ENCODE assay signal across 11 cellular contexts in genomic region chr14:35337074-35337556, GRCh38. TPM values are rescaled to one million over a fixed set of nuclear protein-coding genes. Genes with fewer than 3 reads are reported as not detected.
DNase-seq lines count a peak whose midpoint lies in the region; ATAC-seq, FAIRE-seq and TF ChIP-seq lines count a peak whose summit lies in the region.
"Had no signal": no experiment of that assay in that cellular context is flagged by ENCODE, and none has a peak within 500 bp of the region (broad histone marks: within the 10 kb centered on the region; RNA-seq: fewer than 3 reads in every experiment).

No MANE protein-coding gene starts in this region.

- no TSS peak for BruUV-seq in Panc1 (replicated peaks; lab: Mats Ljungman, UMichigan)

- H3K27me3 ChIP-seq in Panc1 (ENCODE audit: control insufficient read depth, insufficient read depth, low read length) (no peaks in the 10 kb centered on the region), H1 (replicated peaks in 1 of 4; ENCODE audit: control insufficient read depth in 3 of 4, extremely low read depth in 1 of 4, insufficient read depth in 3 of 4, low read length in 3 of 4) (no peaks in the 10 kb centered on the region), muscle layer of colon (ENCODE audit: control insufficient read depth in 1 of 2, insufficient read depth in 2 of 2, low read length in 2 of 2) (no peaks in the 10 kb centered on the region), testis (no peaks in the 10 kb centered on the region), MG63 (no peaks in the 10 kb centered on the region)

- H2BK120ac ChIP-seq in H1 (replicated peaks; ENCODE audit: low read depth, low read length), result no peak overlapping the region

- no peak for TF ChIP-seq EP300 in H1 (IDR thresholded peaks at IDR 0.05; ENCODE audit: borderline replicate concordance in 1 of 2, low read depth in 2 of 2, low read length in 2 of 2)

- no peak for FAIRE-seq in H1 (lab: Jason Lieb, UNC)

- no peak overlapping the region for H3K18ac ChIP-seq in H1 (ENCODE audit: extremely low read depth, low read length)

- H2AK5ac ChIP-seq in H1 (ENCODE audit: low read depth, low read length), result no peak overlapping the region

- CTCF ChIA-PET in Panc1 (lab: Charles Lee), result interaction anchor here (0.5 to 0.6 kb wide), 3 partner anchors 8 to 55 kb away, joined by 4 to 7 read pairs (median 4); no protein-coding TSS in a partner anchor
- CTCF ChIA-PET in H1 (lab: Charles Lee; ENCODE audit: partially characterized antibody), result interaction anchor here (0.8 to 1.5 kb wide), 5 partner anchors 9 to 70 kb away, joined by 3 to 8 read pairs (median 3); no protein-coding TSS in a partner anchor

- peak overlapping the region; percentile 36; the same call in 1 of the 2 replicates for H2BK20ac ChIP-seq in H1 (ENCODE audit: low read length)

- peak overlapping the region; percentile 25 for H4K91ac ChIP-seq in H1 (replicated peaks; ENCODE audit: insufficient read length, low read length)

- H4K8ac ChIP-seq in H1 (ENCODE audit: extremely low read depth, insufficient read depth, low read length), result no peak overlapping the region

- TF ChIP-seq POLR2A in H1 (IDR thresholded peaks at IDR 0.05; ENCODE audit: control extremely low read depth in 1 of 2, low read depth in 2 of 2, low read length in 2 of 2) (no peak), testis (IDR thresholded peaks at IDR 0.05) (no peak)

- intact Hi-C loops in Panc1 (cut with micrococcal nuclease; ENCODE audit: unreplicated experiment) (loop anchor here (5.0 kb wide), 1 partner anchor 70 kb away; no protein-coding TSS in a partner anchor), testis (cut with DNase I; ENCODE audit: low total_unique reads) (no loop called here)

- no peak for TF ChIP-seq RAD21 in H1 (IDR thresholded peaks at IDR 0.05 in 1 of 2, conservative IDR thresholded peaks at IDR 0.05 in 1 of 2; ENCODE audit: low read depth in 2 of 2, low read length in 2 of 2)

- H3K36me3 ChIP-seq in Panc1 (ENCODE audit: control insufficient read depth, insufficient read depth, low read length) (no peaks in the 10 kb centered on the region), H1 (ENCODE audit: control insufficient read depth in 2 of 4, insufficient read depth in 4 of 4, low read length in 3 of 4) (no peaks in the 10 kb centered on the region), muscle layer of colon (ENCODE audit: insufficient read depth, low read length) (no peaks in the 10 kb centered on the region), testis (ENCODE audit: low read depth, missing control alignments) (no peaks in the 10 kb centered on the region), MG63 (no peaks in the 10 kb centered on the region)

- H3K79me1 ChIP-seq in H1 (ENCODE audit: low read depth, low read length), result no peaks in the 10 kb centered on the region

- no peak overlapping the region for H4K5ac ChIP-seq in H1 (ENCODE audit: insufficient read length, low read depth, low read length)

- H3K56ac ChIP-seq in H1 (replicated peaks; ENCODE audit: insufficient read length, low read depth, low read length), result no peak overlapping the region

- H4K20me1 ChIP-seq in H1 (replicated peaks in 1 of 2; ENCODE audit: control insufficient read depth in 1 of 2, insufficient read depth in 2 of 2, low read length in 2 of 2), result no peaks in the 10 kb centered on the region

- no peak overlapping the region for H3K23ac ChIP-seq in H1 (ENCODE audit: insufficient read length)

- no peaks in the 10 kb centered on the region for H3K23me2 ChIP-seq in H1 (ENCODE audit: low read depth, low read length)

- H2BK12ac ChIP-seq in H1 (ENCODE audit: low read depth, low read length), result peak overlapping the region; percentile 55; the same call in 1 of the 2 replicates

- H3K4me1 ChIP-seq in Panc1 (ENCODE audit: control insufficient read depth, insufficient read depth, low read length), result peaks cover 73% of the 10 kb centered on the region
- peaks cover 6 to 36% (median 27%) of the 10 kb centered on the region in 4 experiments for H3K4me1 ChIP-seq in H1 (replicated peaks in 1 of 4; ENCODE audit: control insufficient read depth in 3 of 4, insufficient read depth in 4 of 4, low read length in 3 of 4)
- H3K4me1 ChIP-seq in muscle layer of colon (ENCODE audit: insufficient read depth, low read length), result peaks cover 55% of the 10 kb centered on the region
- H3K4me1 ChIP-seq in testis, result peaks cover 86% of the 10 kb centered on the region

- DNase-seq in Panc1 (ENCODE audit: low read depth, low spot score) (no peak), H1 (ENCODE audit: low read depth in 1 of 2, low spot score in 2 of 2) (no peak), testis (no peak), MG63 (no peak), AG20443 (ENCODE audit: low spot score) (no peak)
- DNase-seq in activated CD8-positive, alpha-beta memory T cell treated with anti-CD3 and anti-CD28 coated beads, Interleukin-2, amount 50 U/mL, for 4 hours, result no peak
- DNase-seq: effector memory CD4-positive, alpha-beta T cell; KBM-7; T-helper 9 cell had no signal

- H3K4me3 ChIP-seq in Panc1 (ENCODE audit: low read depth in 2 of 2, low read length in 2 of 2) (peak overlapping the region in 1 of 2 experiments; percentile 20; a peak in 1 of 4 replicates), H1 (ENCODE audit: extremely low read depth in 1 of 4, insufficient read depth in 2 of 4, low read depth in 3 of 4, low read length in 4 of 4) (no peak overlapping the region), muscle layer of colon (ENCODE audit: low read depth in 1 of 2, low read length in 2 of 2) (no peak overlapping the region), testis (no peak overlapping the region), MG63 (no peak overlapping the region)

- H3K4ac ChIP-seq in H1 (replicated peaks; ENCODE audit: insufficient read length, low read depth, low read length), result no peak overlapping the region

- ATAC-seq in Panc1 (no peak), GM18907 (IDR thresholded peaks at IDR 0.05; ENCODE audit: unreplicated experiment) (no peak)

- in situ Hi-C loops in Panc1 (cut with HindIII; ENCODE audit: low pct_unique_long_range_greater_than_20kb, low sequenced_read_pairs), result no loop called here

- WGBS in H1 (ENCODE audit: extremely low coverage in 1 of 2, insufficient coverage in 1 of 2, insufficient read length in 1 of 2, insufficient replicate concordance in 2 of 2, low coverage in 1 of 2, low lambda C conversion rate in 2 of 2, missing lambda C conversion rate in 1 of 2), 2 experiments, result 76% methylated on average over 9 of the region's 9 CpGs; no CpG with 5 or more reads in 1 of the 2 experiments
- 48 to 55% methylated on average over 9 of the region's 9 CpGs for WGBS in testis, 2 donors

- peak overlapping the region; percentile 89; the same call in 1 of the 2 replicates for H2AFZ ChIP-seq in H1 (ENCODE audit: low read length)

- 0 out of 2 replicates have a peak overlapping the region, but pooled peaks have one; percentile 4 for H2BK15ac ChIP-seq in H1 (ENCODE audit: low read length)

- H3K27ac ChIP-seq in Panc1 (ENCODE audit: low read length) (peak overlapping the region; percentile 93), H1 (ENCODE audit: low read depth, low read length) (0 out of 2 replicates have a peak overlapping the region, but pooled peaks have one; percentile 59), muscle layer of colon (ENCODE audit: low read depth, low read length) (peak overlapping the region; percentile 72), testis (peak overlapping the region; percentile 81 to 91)

- TF ChIP-seq CTCF in Panc1 (IDR thresholded peaks at IDR 0.05), result no peak
- TF ChIP-seq CTCF in H1 (IDR thresholded peaks at IDR 0.05; ENCODE audit: control extremely low read depth in 1 of 3, insufficient read depth in 1 of 3, low read depth in 1 of 3, low read length in 3 of 3), result no peak
- no peak for TF ChIP-seq CTCF in testis (IDR thresholded peaks at IDR 0.05)

- H2BK5ac ChIP-seq in H1 (ENCODE audit: low read depth, low read length), result peak overlapping the region; percentile 84; the same call in 1 of the 2 replicates

- H3K9me3 ChIP-seq in Panc1 (ENCODE audit: control insufficient read depth, insufficient read depth, low read depth, low read length) (no peaks in the 10 kb centered on the region), H1 (ENCODE audit: insufficient read depth in 2 of 2, low read depth in 1 of 2, low read length in 1 of 2) (no peaks in the 10 kb centered on the region), muscle layer of colon (ENCODE audit: low read length) (no peaks in the 10 kb centered on the region), testis (no peaks in the 10 kb centered on the region), MG63 (no peaks in the 10 kb centered on the region)

- H3K9ac ChIP-seq in H1 (replicated peaks in 1 of 4; ENCODE audit: extremely low read depth in 1 of 4, low read depth in 3 of 4, low read length in 3 of 4), result no peak overlapping the region
- peak overlapping the region; percentile 44 for H3K9ac ChIP-seq in muscle layer of colon (ENCODE audit: low read length)

- H3K14ac ChIP-seq in H1 (ENCODE audit: insufficient read length), result no peak overlapping the region

- no peaks in the 10 kb centered on the region for H3K79me2 ChIP-seq in H1 (ENCODE audit: control insufficient read depth in 1 of 2, insufficient read depth in 2 of 2, low read length in 2 of 2)

- POLR2A ChIA-PET in Panc1 (lab: Charles Lee) (no interaction called here), H1 (lab: Charles Lee; ENCODE audit: partially characterized antibody) (interaction anchor here (0.7 to 1.8 kb wide), 3 partner anchors 15 to 67 kb away, joined by 3 to 6 read pairs (median 4); partner anchors contain the start of genes NFKBIA and PSMA6)

- H3K4me2 ChIP-seq in H1 (ENCODE audit: insufficient read depth in 1 of 2, low read depth in 2 of 2, low read length in 2 of 2), result peak overlapping the region in 1 of 2 experiments; percentile 25; a peak in 1 of 4 replicates

TF ChIP-seq in H1, 55 proteins besides CTCF, POLR2A, EP300 and RAD21 (continues in another document):
- TF ChIP-seq GABPA (IDR thresholded peaks at IDR 0.05; ENCODE audit: borderline replicate concordance, insufficient read depth, low read length), result no peak
- TF ChIP-seq CBX5 (IDR thresholded peaks at IDR 0.05; ENCODE audit: low read depth, low read length), result no peak

RNA-seq across cellular contexts. Expression of gene PSMA6, which starts 44.9 kb away (rescaled TPM):
- total RNA-seq in Panc1 (2021; ENCODE audit: unreplicated experiment) (197 TPM), testis (100 to 1,000 TPM; 147 to 257 TPM)
- 107 TPM for polyA plus RNA-seq in Panc1 (2012; ENCODE audit: insufficient read length)
- 213 and 238 TPM in 2 replicates for total RNA-seq in H1 (2021; fragmentation: NEBNext Ultra II Directional; extraction: Animal tissue kit (Norgen Biotek cat#: 25700))
- polyA plus RNA-seq in H1 (2011; rRNA removed) (92.9 and 180 TPM in 2 replicates), testis (ENCODE audit: insufficient read depth, low read depth, low replicate concordance) (461 TPM)
- polyA plus RNA-seq in H1 (2011; cell fraction: cytosol; rRNA removed), result 183 TPM
- 59.5 TPM for polyA plus RNA-seq in H1 (2011; cell fraction: nucleus; rRNA removed)
- polyA plus RNA-seq in H1 (2012, experiment 1 of 2), result 210 to 233 TPM (median 218 TPM) in 4 replicates
- 151 TPM for polyA plus RNA-seq in H1 (2012, experiment 2 of 2)
- polyA plus RNA-seq in H1 (2013, experiment 1 of 2), result 292 TPM
- 312 TPM for polyA plus RNA-seq in H1 (2013, experiment 2 of 2)
- 79.4 and 149 TPM in 2 replicates for polyA minus RNA-seq in H1 (2011; rRNA and poly(A)+ RNA removed)
- 56.1 TPM for polyA minus RNA-seq in H1 (2011; cell fraction: cytosol; rRNA and poly(A)+ RNA removed)
- 61.1 TPM for polyA minus RNA-seq in H1 (2011; cell fraction: nucleus; rRNA and poly(A)+ RNA removed)
- total RNA-seq in MG63 (2014; rRNA removed; shearing (Covaris generic); ENCODE audit: low replicate concordance), result 302 and 372 TPM in 2 replicates
